12 cellular contexts compared by ENCODE assay signal in genomic region chr11:3857628-3858027, GRCh38. TPM values are rescaled to one million over a fixed set of nuclear protein-coding genes. Genes with fewer than 3 reads are reported as not detected.
DNase-seq lines count a peak whose midpoint lies in the region; ATAC-seq and TF ChIP-seq lines count a peak whose summit lies in the region.
"Had no signal": no experiment of that assay in that cellular context is flagged by ENCODE, and none has a peak within 500 bp of the region (broad histone marks: within the 10 kb centered on the region; RNA-seq: fewer than 3 reads in every experiment).

No MANE protein-coding gene starts in this region.

- H3K9me3 Mint-ChIP-seq in IgD-negative memory B cell (no peaks in the 10 kb centered on the region), MCF 10A (ENCODE audit: unreplicated experiment) (no peaks in the 10 kb centered on the region)
- no peaks in the 10 kb centered on the region for H3K9me3 Mint-ChIP-seq in natural killer cell treated with Interleukin-12 subunit alpha and Interleukin-12 subunit beta and Interleukin-15 and Interleukin-18, amount 100 ng/mL, for 72 hours

- peaks cover 82 to 88% (median 85%) of the 10 kb centered on the region in 10 experiments for H3K4me1 ChIP-seq in BLaER1 treated with 17β-estradiol and CSF1 and Interleukin-3, amounts not matched to agents 10 nM and 100 nM
- H3K4me1 ChIP-seq in SJCRH30, result peaks cover 8% of the 10 kb centered on the region

- peaks cover 58 to 71% (median 65%) of the 10 kb centered on the region in 3 donors for H3K4me1 Mint-ChIP-seq in IgD-negative memory B cell
- H3K4me1 Mint-ChIP-seq in MCF 10A (ENCODE audit: insufficient read depth, unreplicated experiment), result peaks cover 36% of the 10 kb centered on the region
- peaks cover 69 to 83% of the 10 kb centered on the region in 2 donors for H3K4me1 Mint-ChIP-seq in natural killer cell treated with Interleukin-12 subunit alpha and Interleukin-12 subunit beta and Interleukin-15 and Interleukin-18, amount 100 ng/mL, for 72 hours (ENCODE audit: low read depth in 2 of 2)

- H3K27ac ChIP-seq in BLaER1 treated with 17β-estradiol and CSF1 and Interleukin-3, amounts not matched to agents 10 nM and 100 nM, result no peak overlapping the region
- no peak overlapping the region for H3K27ac ChIP-seq in brain microvascular endothelial cell
- H3K27ac ChIP-seq in SJCRH30, result no peak overlapping the region
- H3K27ac ChIP-seq: foreskin keratinocyte had no signal

- H3K36me3 ChIP-seq in BLaER1 treated with 17β-estradiol and CSF1 and Interleukin-3, amounts not matched to agents 10 nM and 100 nM, result peaks cover 0 to 10% (median 0%) of the 10 kb centered on the region in 11 experiments; a peak in 1 of 22 replicates
- H3K36me3 ChIP-seq in brain microvascular endothelial cell (replicated peaks), result no peaks in the 10 kb centered on the region
- H3K36me3 ChIP-seq in SJCRH30, result no peaks in the 10 kb centered on the region

- intact Hi-C loops in MCF 10A (cut with micrococcal nuclease), result loop anchor here (10.0 kb wide), 1 partner anchor 117 kb away; no protein-coding TSS in a partner anchor

- no peak for DNase-seq in MCF 10A (ENCODE audit: unreplicated experiment)
- DNase-seq in natural killer cell treated with Interleukin-12 subunit alpha and Interleukin-12 subunit beta and Interleukin-15 and Interleukin-18, amount 100 ng/mL, for 72 hours (ENCODE audit: low spot score), result no peak
- DNase-seq in brain microvascular endothelial cell, result no peak
- no peak for DNase-seq in SJCRH30
- DNase-seq: DMS79, foreskin keratinocyte, NCI-H1092 treated with DMSO at 0.1 percent for 48 hours had no signal

- ATAC-seq in natural killer cell treated with Interleukin-12 subunit alpha and Interleukin-12 subunit beta and Interleukin-15 and Interleukin-18, amount 100 ng/mL, for 72 hours, result no peak
- ATAC-seq in GM19395 (IDR thresholded peaks at IDR 0.05; ENCODE audit: unreplicated experiment), result no peak
- ATAC-seq in GM18907 (IDR thresholded peaks at IDR 0.05; ENCODE audit: unreplicated experiment), result no peak
- ATAC-seq: foreskin keratinocyte, Right ventricle myocardium inferior had no signal

- H3K4me3 Mint-ChIP-seq in IgD-negative memory B cell (peak overlapping the region; percentile 91 to 96 (median 94)), MCF 10A (ENCODE audit: unreplicated experiment) (peak overlapping the region; percentile 99)
- peak overlapping the region; percentile 77 for H3K4me3 Mint-ChIP-seq in natural killer cell treated with Interleukin-12 subunit alpha and Interleukin-12 subunit beta and Interleukin-15 and Interleukin-18, amount 100 ng/mL, for 72 hours

- CTCF ChIA-PET in MCF 10A (lab: Yijun Ruan, JAX), result interaction anchor here (0.6 to 2.3 kb wide), 10 partner anchors 8 to 329 kb away, joined by 3 to 28 read pairs (median 5); no protein-coding TSS in a partner anchor

- peaks cover 0 to 11% (median 0%) of the 10 kb centered on the region in 11 experiments; a peak in 5 of 22 replicates for H3K27me3 ChIP-seq in BLaER1 treated with 17β-estradiol and CSF1 and Interleukin-3, amounts not matched to agents 10 nM and 100 nM
- H3K27me3 ChIP-seq in brain microvascular endothelial cell (replicated peaks) (no peaks in the 10 kb centered on the region), SJCRH30 (no peaks in the 10 kb centered on the region)
- H3K27me3 ChIP-seq: foreskin keratinocyte had no signal

- no TSS peak for BruUV-seq in MCF 10A (replicated peaks; lab: Mats Ljungman, UMichigan)

- peaks cover 18 to 64% (median 48%) of the 10 kb centered on the region in 11 experiments; a peak in 17 of 22 replicates for H4K20me1 ChIP-seq in BLaER1 treated with 17β-estradiol and CSF1 and Interleukin-3, amounts not matched to agents 10 nM and 100 nM

- H3K4me3 ChIP-seq in BLaER1 treated with 17β-estradiol and CSF1 and Interleukin-3, amounts not matched to agents 10 nM and 100 nM, result peak overlapping the region in 7 of 10 experiments; percentile 81 to 91 (median 82); a peak in 14 of 20 replicates
- no peak overlapping the region for H3K4me3 ChIP-seq in brain microvascular endothelial cell (ENCODE audit: low read depth, low read length)
- no peak overlapping the region for H3K4me3 ChIP-seq in SJCRH30

- POLR2A ChIA-PET in MCF 10A (lab: Yijun Ruan, JAX), result no interaction called here

- in situ Hi-C loops in brain microvascular endothelial cell (cut with HindIII; ENCODE audit: low pct_ligation_motif_present, low sequenced_read_pairs), result no loop called here

- H3K36me3 Mint-ChIP-seq in IgD-negative memory B cell (peaks cover 6% of the 10 kb centered on the region), MCF 10A (ENCODE audit: insufficient read depth, unreplicated experiment) (peaks cover 7% of the 10 kb centered on the region)
- no peaks in the 10 kb centered on the region for H3K36me3 Mint-ChIP-seq in natural killer cell treated with Interleukin-12 subunit alpha and Interleukin-12 subunit beta and Interleukin-15 and Interleukin-18, amount 100 ng/mL, for 72 hours

- H3K27me3 Mint-ChIP-seq in IgD-negative memory B cell (no peaks in the 10 kb centered on the region), MCF 10A (ENCODE audit: insufficient read depth, unreplicated experiment) (no peaks in the 10 kb centered on the region)
- no peaks in the 10 kb centered on the region for H3K27me3 Mint-ChIP-seq in natural killer cell treated with Interleukin-12 subunit alpha and Interleukin-12 subunit beta and Interleukin-15 and Interleukin-18, amount 100 ng/mL, for 72 hours

- TF ChIP-seq CTCF in MCF 10A (IDR thresholded peaks at IDR 0.05; ENCODE audit: unreplicated experiment), result no peak
- no peak for TF ChIP-seq CTCF in brain microvascular endothelial cell (IDR thresholded peaks at IDR 0.05; ENCODE audit: low read depth, low read length, missing control alignments)

- no peaks in the 10 kb centered on the region for H3K9me3 ChIP-seq in BLaER1 treated with 17β-estradiol and CSF1 and Interleukin-3, amounts not matched to agents 10 nM and 100 nM (replicated peaks in 1 of 11)
- H3K9me3 ChIP-seq in SJCRH30 (replicated peaks), result no peaks in the 10 kb centered on the region

- H3K4me2 ChIP-seq in BLaER1 treated with 17β-estradiol and CSF1 and Interleukin-3, amounts not matched to agents 10 nM and 100 nM, result peak overlapping the region; percentile 90 to 99 (median 98)

- H3K27ac Mint-ChIP-seq in IgD-negative memory B cell (peak overlapping the region; percentile 78 to 100 (median 81)), MCF 10A (ENCODE audit: low read depth, unreplicated experiment) (no peak overlapping the region)
- H3K27ac Mint-ChIP-seq in natural killer cell treated with Interleukin-12 subunit alpha and Interleukin-12 subunit beta and Interleukin-15 and Interleukin-18, amount 100 ng/mL, for 72 hours, result peak overlapping the region; percentile 94 to 96

- H3K9ac ChIP-seq in BLaER1 treated with 17β-estradiol and CSF1 and Interleukin-3, amounts not matched to agents 10 nM and 100 nM, result peak overlapping the region in 5 of 11 experiments; percentile 85 to 98 (median 95); a peak in 7 of 22 replicates

RNA-seq across cellular contexts. Expression of gene STIM1, which starts 2.2 kb away (rescaled TPM):
- polyA plus RNA-seq in IgD-negative memory B cell, result 22.1 TPM
- total RNA-seq in MCF 10A (2022), result 41.2 and 56.2 TPM in 2 replicates
- 10 to 100 TPM; 83.9 to 85.9 TPM for total RNA-seq in natural killer cell treated with Interleukin-12 subunit alpha and Interleukin-12 subunit beta and Interleukin-15 and Interleukin-18, amount 100 ng/mL, for 72 hours
- 12.9 and 14.7 TPM in 2 replicates for total RNA-seq in SJCRH30 (2014; rRNA removed; shearing (Covaris generic))

RNA-seq across cellular contexts. Expression of gene RHOG, which starts 16.9 kb away (rescaled TPM):
- 199 TPM for polyA plus RNA-seq in IgD-negative memory B cell
- 32.6 and 35.7 TPM in 2 replicates for total RNA-seq in MCF 10A (2022)
- 100 to 1,000 TPM; 154 to 164 TPM for total RNA-seq in natural killer cell treated with Interleukin-12 subunit alpha and Interleukin-12 subunit beta and Interleukin-15 and Interleukin-18, amount 100 ng/mL, for 72 hours
- total RNA-seq in SJCRH30 (2014; rRNA removed; shearing (Covaris generic)), result 15.5 and 17.4 TPM in 2 replicates

RNA-seq across cellular contexts. Expression of gene PGAP2, which starts 49.3 kb away (rescaled TPM):
- polyA plus RNA-seq in IgD-negative memory B cell, result 20.1 TPM
- total RNA-seq in MCF 10A (2022), result 27.2 and 28.2 TPM in 2 replicates
- total RNA-seq in natural killer cell treated with Interleukin-12 subunit alpha and Interleukin-12 subunit beta and Interleukin-15 and Interleukin-18, amount 100 ng/mL, for 72 hours, result 10 to 100 TPM; 15.5 to 30.0 TPM
- total RNA-seq in SJCRH30 (2014; rRNA removed; shearing (Covaris generic)), result 4.5 and 5.3 TPM in 2 replicates

Comparison
In these comparisons a context has a peak if more than half of its experiments do, and no peak if none do; other contexts are left out.
1. H3K4me3 ChIP-seq: peak in BLaER1 treated with 17β-estradiol and CSF1 and Interleukin-3, amounts not matched to agents 10 nM and 100 nM (7 of 10); none in brain microvascular endothelial cell (single experiment) and SJCRH30 (single experiment).
2. Peak in every context shown above with its lines, with median percentiles within 50 percentile points of each other: H3K4me3 Mint-ChIP-seq.